9 cellular contexts compared by ENCODE assay signal in the genomic region with DNA sequence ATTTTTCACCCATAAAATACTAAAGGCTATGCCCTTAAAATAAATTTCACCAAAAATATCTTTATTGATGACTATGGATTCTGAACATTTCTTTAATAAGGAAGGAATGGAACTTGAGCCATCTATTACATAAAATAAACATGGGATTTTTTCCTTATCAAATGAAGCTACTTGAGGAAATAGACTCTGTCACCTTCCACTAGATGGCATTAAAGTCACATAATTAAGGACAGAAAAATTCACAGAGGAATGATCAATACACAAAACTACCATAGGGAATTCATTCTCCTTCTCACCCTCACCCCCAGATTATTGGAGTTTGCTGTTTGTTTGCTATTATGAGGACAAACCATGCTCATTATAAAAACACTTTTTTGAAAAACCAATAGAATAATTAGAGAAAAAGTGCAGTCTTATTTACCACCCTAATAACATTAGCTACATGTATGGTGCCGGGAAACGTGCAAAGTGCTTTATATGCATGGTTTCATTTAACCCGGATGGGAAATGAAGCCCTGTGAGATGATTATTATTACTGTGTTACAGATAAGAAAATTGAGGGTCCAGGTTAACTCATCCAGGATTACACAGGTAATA. TPM values are rescaled to one million over a fixed set of nuclear protein-coding genes. Genes with fewer than 3 reads are reported as not detected.
A peak's percentile ranks its signal among the peaks of the same experiment; 100 is the strongest.
DNase-seq lines count a peak whose midpoint lies in the region; ATAC-seq and TF ChIP-seq lines count a peak whose summit lies in the region.
"Had no signal": no experiment of that assay in that cellular context is flagged by ENCODE, and none has a peak within 500 bp of the region (broad histone marks: within the 10 kb centered on the region; RNA-seq: fewer than 3 reads in every experiment).

No MANE protein-coding gene starts in this region.

- no peak overlapping the region for H3K4me3 Mint-ChIP-seq in activated T-helper 1 cell treated with anti-CD3 and anti-CD28 coated beads, Interleukin-12 subunit alpha, Interleukin-12 subunit beta, Interleukin-2, Interleukin-4 antibody, amounts not matched to agents 30 ng/mL and 10 ng/mL and 1 ng/mL, durations not matched to agents 14 hours and 24 hours and 36 hours
- no peak overlapping the region for H3K4me3 Mint-ChIP-seq in activated CD4-positive, alpha-beta T cell treated with anti-CD3 and anti-CD28 coated beads for 36 hours

- H2AFZ ChIP-seq in OCI-LY1 (ENCODE audit: low read length) = no peak overlapping the region

- H3K9me2 ChIP-seq in OCI-LY1 (ENCODE audit: low read depth, low read length) = no peaks in the 10 kb centered on the region

- H3K27ac ChIP-seq in OCI-LY1 (ENCODE audit: low read depth, low read length, poor library complexity, severe bottlenecking) = no peak overlapping the region

- no peak overlapping the region for H3K4me3 ChIP-seq in OCI-LY1 (ENCODE audit: low read depth, low read length, poor library complexity, severe bottlenecking)

- H3K27me3 ChIP-seq in OCI-LY1 (ENCODE audit: insufficient read depth, low read length) = no peaks in the 10 kb centered on the region

- H3K36me3 Mint-ChIP-seq in activated T-helper 1 cell treated with anti-CD3 and anti-CD28 coated beads, Interleukin-12 subunit alpha, Interleukin-12 subunit beta, Interleukin-2, Interleukin-4 antibody, amounts not matched to agents 30 ng/mL and 10 ng/mL and 1 ng/mL, durations not matched to agents 14 hours and 24 hours and 36 hours (ENCODE audit: low read depth) = no peaks in the 10 kb centered on the region
- no peaks in the 10 kb centered on the region for H3K36me3 Mint-ChIP-seq in activated CD4-positive, alpha-beta T cell treated with anti-CD3 and anti-CD28 coated beads for 36 hours (ENCODE audit: low read depth)

- H3K4me2 ChIP-seq in OCI-LY1 (ENCODE audit: low read length) = no peak overlapping the region

- CTCF ChIA-PET in activated CD4-positive, alpha-beta T cell treated with anti-CD3 and anti-CD28 coated beads for 36 hours (lab: Charles Lee) = interaction anchor here (0.6 to 4.8 kb wide), 10 partner anchors 14 to 456 kb away, joined by 3 to 34 read pairs (median 4); no protein-coding TSS in a partner anchor

- peak; percentile 49; the same call in 1 of the 2 replicates for TF ChIP-seq CTCF in OCI-LY1 (IDR thresholded peaks at IDR 0.05; ENCODE audit: low read length)

- H3K27me3 Mint-ChIP-seq in activated T-helper 1 cell treated with anti-CD3 and anti-CD28 coated beads, Interleukin-12 subunit alpha, Interleukin-12 subunit beta, Interleukin-2, Interleukin-4 antibody, amounts not matched to agents 30 ng/mL and 10 ng/mL and 1 ng/mL, durations not matched to agents 14 hours and 24 hours and 36 hours (ENCODE audit: insufficient read depth) = no peaks in the 10 kb centered on the region
- peaks cover 1% of the 10 kb centered on the region for H3K27me3 Mint-ChIP-seq in activated CD4-positive, alpha-beta T cell treated with anti-CD3 and anti-CD28 coated beads for 36 hours

- H3K9me3 ChIP-seq in OCI-LY1 (ENCODE audit: low read length) = no peaks in the 10 kb centered on the region

- H4K20me1 ChIP-seq in OCI-LY1 (ENCODE audit: insufficient read depth, low read length) = no peaks in the 10 kb centered on the region

- H3K9ac ChIP-seq in OCI-LY1 (ENCODE audit: low read length) = no peak overlapping the region

- DNase-seq in NCI-H82 (lab: John Stamatoyannopoulos, UW) (peak; percentile 57), NCI-H82 treated with DMSO at 0.1 percent for 48 hours (lab: John Stamatoyannopoulos, UW; ENCODE audit: unreplicated experiment) (no peak), fibroblast of peridontal ligament (ENCODE audit: extremely low read depth) (peak; percentile 2), superior temporal gyrus (ENCODE audit: extremely low spot score) (peak; percentile 85)
- no peak for DNase-seq in activated T-helper 1 cell treated with anti-CD3 and anti-CD28 coated beads, Interleukin-12 subunit alpha, Interleukin-12 subunit beta, Interleukin-2, Interleukin-4 antibody, amounts not matched to agents 30 ng/mL and 10 ng/mL and 1 ng/mL, durations not matched to agents 14 hours and 24 hours and 36 hours (ENCODE audit: low spot score)
- DNase-seq in activated CD4-positive, alpha-beta T cell treated with anti-CD3 and anti-CD28 coated beads for 36 hours = no peak
- DNase-seq: C1 segment of cervical spinal cord had no signal

- no peaks in the 10 kb centered on the region for H3K36me3 ChIP-seq in OCI-LY1 (ENCODE audit: insufficient read depth, low read length)

- no peaks in the 10 kb centered on the region for H3K9me3 Mint-ChIP-seq in activated T-helper 1 cell treated with anti-CD3 and anti-CD28 coated beads, Interleukin-12 subunit alpha, Interleukin-12 subunit beta, Interleukin-2, Interleukin-4 antibody, amounts not matched to agents 30 ng/mL and 10 ng/mL and 1 ng/mL, durations not matched to agents 14 hours and 24 hours and 36 hours
- no peaks in the 10 kb centered on the region for H3K9me3 Mint-ChIP-seq in activated CD4-positive, alpha-beta T cell treated with anti-CD3 and anti-CD28 coated beads for 36 hours (ENCODE audit: low read depth)

- ATAC-seq in HG03108 (IDR thresholded peaks at IDR 0.05; ENCODE audit: unreplicated experiment) = no peak
- no peak for ATAC-seq in activated CD4-positive, alpha-beta T cell treated with anti-CD3 and anti-CD28 coated beads for 36 hours

- POLR2A ChIA-PET in activated CD4-positive, alpha-beta T cell treated with anti-CD3 and anti-CD28 coated beads for 36 hours (lab: Charles Lee) = no interaction called here

- no peaks in the 10 kb centered on the region for H3K4me1 ChIP-seq in OCI-LY1 (ENCODE audit: insufficient read depth, low read length, severe bottlenecking)

- intact Hi-C loops in activated T-helper 1 cell treated with anti-CD3 and anti-CD28 coated beads, Interleukin-12 subunit alpha, Interleukin-12 subunit beta, Interleukin-2, Interleukin-4 antibody, amounts not matched to agents 30 ng/mL and 10 ng/mL and 1 ng/mL, durations not matched to agents 14 hours and 24 hours and 36 hours (cut with micrococcal nuclease) = loop anchor here (1.0 to 5.0 kb wide), 2 partner anchors 138 to 296 kb away; no protein-coding TSS in a partner anchor
- intact Hi-C loops in activated CD4-positive, alpha-beta T cell treated with anti-CD3 and anti-CD28 coated beads for 36 hours (cut with DNase I, micrococcal nuclease) = loop anchor here (1.0 to 10.0 kb wide), 3 partner anchors 138 to 349 kb away; no protein-coding TSS in a partner anchor

- H3K27ac Mint-ChIP-seq in activated T-helper 1 cell treated with anti-CD3 and anti-CD28 coated beads, Interleukin-12 subunit alpha, Interleukin-12 subunit beta, Interleukin-2, Interleukin-4 antibody, amounts not matched to agents 30 ng/mL and 10 ng/mL and 1 ng/mL, durations not matched to agents 14 hours and 24 hours and 36 hours = no peak overlapping the region
- no peak overlapping the region for H3K27ac Mint-ChIP-seq in activated CD4-positive, alpha-beta T cell treated with anti-CD3 and anti-CD28 coated beads for 36 hours

- H3F3A ChIP-seq in OCI-LY1 (ENCODE audit: insufficient read depth, low read length) = no peaks in the 10 kb centered on the region

- H3K4me1 Mint-ChIP-seq in activated T-helper 1 cell treated with anti-CD3 and anti-CD28 coated beads, Interleukin-12 subunit alpha, Interleukin-12 subunit beta, Interleukin-2, Interleukin-4 antibody, amounts not matched to agents 30 ng/mL and 10 ng/mL and 1 ng/mL, durations not matched to agents 14 hours and 24 hours and 36 hours (ENCODE audit: low read depth) = no peaks in the 10 kb centered on the region
- no peaks in the 10 kb centered on the region for H3K4me1 Mint-ChIP-seq in activated CD4-positive, alpha-beta T cell treated with anti-CD3 and anti-CD28 coated beads for 36 hours

- no peaks in the 10 kb centered on the region for H3K79me2 ChIP-seq in OCI-LY1 (ENCODE audit: insufficient read depth, low read length)

RNA-seq across cellular contexts. Expression of a gene that starts 21.1 kb away (rescaled TPM):
- total RNA-seq in activated T-helper 1 cell treated with anti-CD3 and anti-CD28 coated beads, Interleukin-12 subunit alpha, Interleukin-12 subunit beta, Interleukin-2, Interleukin-4 antibody, amounts not matched to agents 30 ng/mL and 10 ng/mL and 1 ng/mL, durations not matched to agents 14 hours and 24 hours and 36 hours = not detected in 2 replicates
- total RNA-seq in activated CD4-positive, alpha-beta T cell treated with anti-CD3 and anti-CD28 coated beads for 36 hours = not detected

Comparison
In these comparisons a context has a peak if more than half of its experiments do, and no peak if none do; other contexts are left out.
1. DNase-seq: peak in NCI-H82 (single experiment), fibroblast of peridontal ligament (single experiment) and superior temporal gyrus (single experiment); none in NCI-H82 treated with DMSO at 0.1 percent for 48 hours (single experiment), activated T-helper 1 cell treated with anti-CD3 and anti-CD28 coated beads, Interleukin-12 subunit alpha, Interleukin-12 subunit beta, Interleukin-2, Interleukin-4 antibody, amounts not matched to agents 30 ng/mL and 10 ng/mL and 1 ng/mL, durations not matched to agents 14 hours and 24 hours and 36 hours (single experiment) and activated CD4-positive, alpha-beta T cell treated with anti-CD3 and anti-CD28 coated beads for 36 hours (single experiment).